Comparison of ENCODE assay signal across 9 cellular contexts in the genomic region with DNA sequence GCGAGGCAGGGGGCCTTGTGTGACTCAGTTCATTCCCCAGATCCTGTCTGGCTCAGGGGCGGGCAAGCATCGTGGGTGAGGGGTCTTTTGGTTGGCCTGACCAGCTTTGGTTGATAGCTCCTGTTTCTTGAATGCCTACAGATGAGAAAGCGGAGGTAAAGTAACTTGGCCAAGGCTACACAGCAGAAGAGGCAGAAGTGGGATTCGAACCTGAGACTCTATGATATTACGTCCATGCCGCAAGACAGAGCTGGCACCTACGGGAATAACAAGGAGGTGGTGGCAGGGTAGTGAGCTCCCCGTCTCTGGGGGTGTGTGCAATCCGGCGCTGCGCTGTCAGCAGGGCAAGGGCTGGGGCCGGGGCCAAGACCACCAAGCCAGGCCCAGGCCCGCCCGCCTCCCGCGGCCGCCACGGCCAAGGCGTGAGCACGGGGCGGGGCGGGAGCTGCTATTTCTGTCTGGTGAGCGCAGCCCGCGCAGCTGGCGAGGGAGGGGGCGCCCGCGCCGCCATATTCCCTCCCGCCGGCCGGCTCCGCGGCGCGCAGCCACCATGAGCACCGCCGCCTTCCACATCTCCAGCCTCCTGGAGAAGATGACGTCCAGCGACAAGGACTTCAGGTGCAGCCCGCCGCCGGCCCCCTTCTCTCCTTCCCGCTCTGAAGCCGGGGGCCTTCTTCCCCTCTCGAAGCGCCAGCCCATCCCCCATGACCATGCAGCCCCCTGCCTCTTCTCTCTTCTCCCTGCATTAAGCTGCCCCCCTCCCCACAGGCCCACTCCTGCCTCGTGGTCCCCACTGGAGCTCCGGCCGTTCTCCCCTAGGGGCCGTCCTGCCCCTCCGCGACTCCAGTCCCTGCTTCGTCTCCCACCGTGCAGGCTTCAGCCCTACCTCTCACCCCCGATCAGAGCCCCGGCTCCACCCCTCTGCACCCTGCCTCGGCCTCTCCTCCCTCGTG. TPM values are rescaled to one million over a fixed set of nuclear protein-coding genes. Genes with fewer than 3 reads are reported as not detected.
DNase-seq lines count a peak whose midpoint lies in the region; ATAC-seq and TF ChIP-seq lines count a peak whose summit lies in the region.
"Had no signal": no experiment of that assay in that cellular context is flagged by ENCODE, and none has a peak within 500 bp of the region (broad histone marks: within the 10 kb centered on the region; RNA-seq: fewer than 3 reads in every experiment).

A gene (plus strand): TSS at position 510 of the 953 bp plus-strand sequence. CDS start 41 bp downstream, at position 551.

- TF ChIP-seq POLR2A in prostate gland (IDR thresholded peaks at IDR 0.05), result peak; percentile 13

- peak in 1 of 4 experiments; percentile 10 for TF ChIP-seq CTCF in prostate gland (IDR thresholded peaks at IDR 0.05)

- H3K9me3 ChIP-seq in SJCRH30 (replicated peaks) (no peaks in the 10 kb centered on the region), prostate gland (no peaks in the 10 kb centered on the region)
- H3K9me3 ChIP-seq: neutrophil had no signal

- H3K27ac ChIP-seq in SJCRH30 (peak within 1 kb of the TSS; percentile 27; the same call in 1 of the 2 replicates), prostate gland (peak within 1 kb of the TSS; percentile 70 to 75)
- H3K27ac ChIP-seq: neutrophil had no signal

- POLR2A ChIA-PET in activated CD4-positive, alpha-beta memory T cell treated with anti-CD3 and anti-CD28 coated beads for 36 hours (lab: Charles Lee), result interaction anchor here (1.1 to 1.2 kb wide), 2 partner anchors 39 to 45 kb away, joined by 3 to 8 read pairs; a partner anchor contains a TSS
- POLR2A ChIA-PET in activated CD4-positive, alpha-beta memory T cell treated with anti-CD3 and anti-CD28 coated beads, Interleukin-2, amount 10 ng/mL, durations not matched to agents 7 days and 5 days (lab: Charles Lee), result interaction anchor here (1.1 kb wide), 1 partner anchor 13 kb away, joined by 6 read pairs; no protein-coding TSS in a partner anchor

- H3K4me3 Mint-ChIP-seq in activated CD4-positive, alpha-beta memory T cell treated with anti-CD3 and anti-CD28 coated beads for 36 hours, result peak within 1 kb of the TSS; percentile 72
- H3K4me3 Mint-ChIP-seq in activated CD4-positive, alpha-beta memory T cell treated with anti-CD3 and anti-CD28 coated beads, Interleukin-2, amount 10 ng/mL, durations not matched to agents 7 days and 5 days, result no peak within 1 kb of the TSS

- H3K4me3 ChIP-seq in SJCRH30, result peak within 1 kb of the TSS; percentile 69
- H3K4me3 ChIP-seq in prostate gland, result peak within 1 kb of the TSS; percentile 38 to 54

- H3K36me3 ChIP-seq in SJCRH30 (no peaks in the 10 kb centered on the region), prostate gland (no peaks in the 10 kb centered on the region)
- H3K36me3 ChIP-seq: neutrophil had no signal

- intact Hi-C loops in activated CD4-positive, alpha-beta memory T cell treated with anti-CD3 and anti-CD28 coated beads for 36 hours (cut with micrococcal nuclease), result no loop called here
- intact Hi-C loops in prostate gland (cut with DNase I), result no loop called here

- H3K36me3 Mint-ChIP-seq in activated CD4-positive, alpha-beta memory T cell treated with anti-CD3 and anti-CD28 coated beads for 36 hours, result no peaks in the 10 kb centered on the region
- H3K36me3 Mint-ChIP-seq in activated CD4-positive, alpha-beta memory T cell treated with anti-CD3 and anti-CD28 coated beads, Interleukin-2, amount 10 ng/mL, durations not matched to agents 7 days and 5 days (ENCODE audit: low read depth), result no peaks in the 10 kb centered on the region

- H3K4me1 Mint-ChIP-seq in activated CD4-positive, alpha-beta memory T cell treated with anti-CD3 and anti-CD28 coated beads for 36 hours (ENCODE audit: low read depth), result peaks cover 6% of the 10 kb centered on the region
- peaks cover 3% of the 10 kb centered on the region for H3K4me1 Mint-ChIP-seq in activated CD4-positive, alpha-beta memory T cell treated with anti-CD3 and anti-CD28 coated beads, Interleukin-2, amount 10 ng/mL, durations not matched to agents 7 days and 5 days

- peaks cover 2% of the 10 kb centered on the region for H3K27me3 Mint-ChIP-seq in activated CD4-positive, alpha-beta memory T cell treated with anti-CD3 and anti-CD28 coated beads for 36 hours
- peaks cover 22% of the 10 kb centered on the region for H3K27me3 Mint-ChIP-seq in activated CD4-positive, alpha-beta memory T cell treated with anti-CD3 and anti-CD28 coated beads, Interleukin-2, amount 10 ng/mL, durations not matched to agents 7 days and 5 days

- DNase-seq in activated CD4-positive, alpha-beta memory T cell treated with anti-CD3 and anti-CD28 coated beads for 36 hours, result peak; percentile 45
- no peak for DNase-seq in activated CD4-positive, alpha-beta memory T cell treated with anti-CD3 and anti-CD28 coated beads, Interleukin-2, amount 10 ng/mL, durations not matched to agents 7 days and 5 days
- DNase-seq in SJCRH30 (peak; percentile 58 to 65), astrocyte of the hippocampus (ENCODE audit: low read depth, low spot score) (peak; percentile 80), hepatic stellate cell (ENCODE audit: low spot score) (peak; percentile 40), prostate gland (ENCODE audit: low spot score) (no peak), NAMALWA (ENCODE audit: low spot score) (no peak)

- H3K27ac Mint-ChIP-seq in activated CD4-positive, alpha-beta memory T cell treated with anti-CD3 and anti-CD28 coated beads for 36 hours, result no peak within 1 kb of the TSS
- H3K27ac Mint-ChIP-seq in activated CD4-positive, alpha-beta memory T cell treated with anti-CD3 and anti-CD28 coated beads, Interleukin-2, amount 10 ng/mL, durations not matched to agents 7 days and 5 days, result no peak within 1 kb of the TSS

- CTCF ChIA-PET in activated CD4-positive, alpha-beta memory T cell treated with anti-CD3 and anti-CD28 coated beads for 36 hours (lab: Charles Lee), result interaction anchor here (2.8 to 3.4 kb wide), 2 partner anchors 9 to 13 kb away, joined by 10 to 18 read pairs; no protein-coding TSS in a partner anchor
- CTCF ChIA-PET in activated CD4-positive, alpha-beta memory T cell treated with anti-CD3 and anti-CD28 coated beads, Interleukin-2, amount 10 ng/mL, durations not matched to agents 7 days and 5 days (lab: Charles Lee), result interaction anchor here (0.5 to 3.4 kb wide), 7 partner anchors 9 to 1599 kb away, joined by 3 to 18 read pairs (median 4); a partner anchor contains a TSS

- WGBS in prostate gland, result 7% methylated on average over 55 of the region's 61 CpGs

- no peak for ATAC-seq in GM18520 (IDR thresholded peaks at IDR 0.05; ENCODE audit: unreplicated experiment)

- H3K27me3 ChIP-seq in SJCRH30, result no peaks in the 10 kb centered on the region
- H3K27me3 ChIP-seq in prostate gland (replicated peaks; ENCODE audit: insufficient read depth), result no peaks in the 10 kb centered on the region

- H3K9me3 Mint-ChIP-seq in activated CD4-positive, alpha-beta memory T cell treated with anti-CD3 and anti-CD28 coated beads for 36 hours, result no peaks in the 10 kb centered on the region
- no peaks in the 10 kb centered on the region for H3K9me3 Mint-ChIP-seq in activated CD4-positive, alpha-beta memory T cell treated with anti-CD3 and anti-CD28 coated beads, Interleukin-2, amount 10 ng/mL, durations not matched to agents 7 days and 5 days

- H3K4me1 ChIP-seq in SJCRH30, result no peaks in the 10 kb centered on the region
- H3K4me1 ChIP-seq in prostate gland (replicated peaks), result no peaks in the 10 kb centered on the region

RNA-seq across cellular contexts. Expression of the gene that starts here (rescaled TPM):
- 1 to 10 TPM; 1.2 to 1.6 TPM for total RNA-seq in activated CD4-positive, alpha-beta memory T cell treated with anti-CD3 and anti-CD28 coated beads for 36 hours
- under 1 TPM in 1 of 2 experiments, not detected in 1; 0.15 TPM for total RNA-seq in activated CD4-positive, alpha-beta memory T cell treated with anti-CD3 and anti-CD28 coated beads, Interleukin-2, amount 10 ng/mL, durations not matched to agents 7 days and 5 days
- 3.4 and 4.9 TPM in 2 replicates for total RNA-seq in SJCRH30 (2014; rRNA removed; shearing (Covaris generic))
- 10 to 100 TPM in 1 of 2 donors, 1 to 10 TPM in 1; 8.4 to 86.3 TPM for total RNA-seq in prostate gland

Comparison
In these comparisons a context has a peak if more than half of its experiments do, and no peak if none do; other contexts are left out.
1. DNase-seq: peak in activated CD4-positive, alpha-beta memory T cell treated with anti-CD3 and anti-CD28 coated beads for 36 hours (single experiment), SJCRH30 (2 of 2), astrocyte of the hippocampus (single experiment) and hepatic stellate cell (single experiment); none in activated CD4-positive, alpha-beta memory T cell treated with anti-CD3 and anti-CD28 coated beads, Interleukin-2, amount 10 ng/mL, durations not matched to agents 7 days and 5 days (single experiment), prostate gland (single experiment) and NAMALWA (single experiment).